In the genomic region with DNA sequence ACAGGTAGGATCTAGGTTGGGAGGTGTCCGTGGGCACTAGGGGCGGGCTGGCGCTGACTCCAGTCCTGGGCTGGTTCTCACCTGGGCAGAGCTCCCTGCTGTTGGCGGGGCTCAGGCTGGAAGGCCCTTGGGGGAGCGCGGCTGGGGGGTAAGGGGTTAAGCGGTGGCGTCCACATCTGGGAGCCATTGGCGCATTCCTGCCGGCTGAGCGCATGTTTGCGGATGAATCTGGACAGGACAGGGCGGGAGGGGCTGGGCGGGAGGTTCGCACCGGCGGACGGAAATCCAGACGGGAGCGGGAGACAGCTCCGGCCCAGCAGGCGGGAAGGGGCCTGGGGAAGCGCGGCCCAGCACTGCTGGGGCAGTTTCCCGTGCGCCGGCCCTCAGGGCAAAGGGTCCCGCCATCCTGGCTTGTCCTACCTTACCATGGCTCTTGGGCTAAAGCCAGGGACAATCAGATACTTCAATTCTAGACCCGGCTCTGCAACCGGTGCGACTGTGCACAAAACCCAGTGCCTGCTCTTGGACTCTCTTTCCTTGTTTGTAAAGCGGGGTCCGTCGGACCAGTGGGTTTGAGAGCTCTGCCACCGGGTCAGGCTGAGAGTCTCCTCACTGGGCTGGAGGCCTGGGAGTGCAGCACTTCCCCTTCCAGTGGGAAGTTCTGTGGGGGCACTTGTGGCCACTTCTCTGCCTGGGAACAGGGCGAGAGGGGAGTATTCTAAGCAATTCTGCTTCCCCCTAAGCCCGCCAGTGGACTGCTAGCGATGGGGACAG, we compare ENCODE assay signal across 8 cellular contexts. TPM values are rescaled to one million over a fixed set of nuclear protein-coding genes. Genes with fewer than 3 reads are reported as not detected.
A peak's percentile ranks its signal among the peaks of the same experiment; 100 is the strongest.
DNase-seq lines count a peak whose midpoint lies in the region; ATAC-seq and TF ChIP-seq lines count a peak whose summit lies in the region.

No MANE protein-coding gene starts in this region.

- no peak overlapping the region for H3K27ac ChIP-seq in neural progenitor cell

- no peak for TF ChIP-seq CTCF in fibroblast of villous mesenchyme (IDR thresholded peaks at IDR 0.05; ENCODE audit: insufficient read depth, low read depth, low read length)
- peak; percentile 13 for TF ChIP-seq CTCF in neural progenitor cell (IDR thresholded peaks at IDR 0.05)

- peaks cover 2% of the 10 kb centered on the region for H3K27me3 Mint-ChIP-seq in activated CD4-positive, alpha-beta T cell treated with anti-CD3 and anti-CD28 coated beads, Interleukin-2, amount 10 ng/mL, durations not matched to agents 24 days and 14 days
- peaks cover 7% of the 10 kb centered on the region for H3K27me3 Mint-ChIP-seq in neural progenitor cell (ENCODE audit: insufficient read depth, low read depth)

- no peak overlapping the region for H3K9ac ChIP-seq in neural progenitor cell

- H3K27ac Mint-ChIP-seq in activated CD4-positive, alpha-beta T cell treated with anti-CD3 and anti-CD28 coated beads, Interleukin-2, amount 10 ng/mL, durations not matched to agents 24 days and 14 days, result peak overlapping the region; percentile 98
- H3K27ac Mint-ChIP-seq in neural progenitor cell, result no peak overlapping the region

- peak overlapping the region; percentile 66 for H2AFZ ChIP-seq in neural progenitor cell (replicated peaks)

- H3K4me2 ChIP-seq in neural progenitor cell, result peak overlapping the region; percentile 91

- H3K4me3 ChIP-seq in fibroblast of villous mesenchyme (ENCODE audit: low read depth, low read length) (peak overlapping the region; percentile 43), neural progenitor cell (peak overlapping the region; percentile 73)

- H3K4me3 Mint-ChIP-seq in activated CD4-positive, alpha-beta T cell treated with anti-CD3 and anti-CD28 coated beads, Interleukin-2, amount 10 ng/mL, durations not matched to agents 24 days and 14 days, result peak overlapping the region; percentile 97
- peak overlapping the region; percentile 91 for H3K4me3 Mint-ChIP-seq in neural progenitor cell

- H3K4me1 ChIP-seq in neural progenitor cell, result peaks cover 46% of the 10 kb centered on the region

- peaks cover 21% of the 10 kb centered on the region for H3K79me2 ChIP-seq in neural progenitor cell (ENCODE audit: low read depth)

- ATAC-seq in esophagus mucosa (no peak), HG03045 (IDR thresholded peaks at IDR 0.05; ENCODE audit: unreplicated experiment) (no peak)

- H3K27me3 ChIP-seq in neural progenitor cell, result peaks cover 31% of the 10 kb centered on the region

- peaks cover 40% of the 10 kb centered on the region for H4K20me1 ChIP-seq in neural progenitor cell (ENCODE audit: low read depth)

- peaks cover 23% of the 10 kb centered on the region for H3F3A ChIP-seq in neural progenitor cell (ENCODE audit: low read depth)

- H3K9me3 Mint-ChIP-seq in activated CD4-positive, alpha-beta T cell treated with anti-CD3 and anti-CD28 coated beads, Interleukin-2, amount 10 ng/mL, durations not matched to agents 24 days and 14 days, result no peaks in the 10 kb centered on the region
- no peaks in the 10 kb centered on the region for H3K9me3 Mint-ChIP-seq in neural progenitor cell

- H3K4me1 Mint-ChIP-seq in activated CD4-positive, alpha-beta T cell treated with anti-CD3 and anti-CD28 coated beads, Interleukin-2, amount 10 ng/mL, durations not matched to agents 24 days and 14 days, result peaks cover 70% of the 10 kb centered on the region
- H3K4me1 Mint-ChIP-seq in neural progenitor cell, result peaks cover 58% of the 10 kb centered on the region

- intact Hi-C loops in activated CD4-positive, alpha-beta T cell treated with anti-CD3 and anti-CD28 coated beads, Interleukin-2, amount 10 ng/mL, durations not matched to agents 24 days and 14 days (cut with micrococcal nuclease), result no loop called here

- H3K9me3 ChIP-seq in neural progenitor cell (ENCODE audit: low read depth), result no peaks in the 10 kb centered on the region

- H3K36me3 ChIP-seq in neural progenitor cell, result no peaks in the 10 kb centered on the region

- DNase-seq in activated CD4-positive, alpha-beta T cell treated with anti-CD3 and anti-CD28 coated beads, Interleukin-2, amount 10 ng/mL, durations not matched to agents 24 days and 14 days, result no peak
- no peak for DNase-seq in activated CD4-positive, alpha-beta T cell treated with anti-CD3 and anti-CD28 coated beads for 4 hours
- DNase-seq in SW480 (ENCODE audit: low spot score), result peak; percentile 72
- peak; percentile 83 for DNase-seq in fibroblast of villous mesenchyme (ENCODE audit: low read depth)
- DNase-seq in neural progenitor cell (ENCODE audit: low spot score), result peak; percentile 85
- no peak for DNase-seq in activated T-cell treated with anti-CD3 and anti-CD28 coated beads, Interleukin-2, amount 50 U/mL, for 1 hour

- H3K36me3 Mint-ChIP-seq in activated CD4-positive, alpha-beta T cell treated with anti-CD3 and anti-CD28 coated beads, Interleukin-2, amount 10 ng/mL, durations not matched to agents 24 days and 14 days (ENCODE audit: low read depth), result peaks cover 3% of the 10 kb centered on the region
- H3K36me3 Mint-ChIP-seq in neural progenitor cell, result no peaks in the 10 kb centered on the region

RNA-seq across cellular contexts. Expression of a gene that starts 7.8 kb away (rescaled TPM):
- total RNA-seq in activated CD4-positive, alpha-beta T cell treated with anti-CD3 and anti-CD28 coated beads, Interleukin-2, amount 10 ng/mL, durations not matched to agents 24 days and 14 days, result 24.0 and 26.2 TPM in 2 replicates
- total RNA-seq in fibroblast of villous mesenchyme, result 20.3 and 23.5 TPM in 2 replicates
- 9.0 and 9.4 TPM in 2 replicates for total RNA-seq in neural progenitor cell (ENCODE audit: low replicate concordance)
- total RNA-seq in esophagus mucosa, result 8.2 TPM

RNA-seq across cellular contexts. Expression of a gene that starts 29.1 kb away (rescaled TPM):
- total RNA-seq in activated CD4-positive, alpha-beta T cell treated with anti-CD3 and anti-CD28 coated beads, Interleukin-2, amount 10 ng/mL, durations not matched to agents 24 days and 14 days, result 139 and 142 TPM in 2 replicates
- total RNA-seq in fibroblast of villous mesenchyme (19.0 and 28.5 TPM in 2 replicates), neural progenitor cell (ENCODE audit: low replicate concordance) (54.6 and 65.3 TPM in 2 replicates), esophagus mucosa (12.8 TPM)

RNA-seq across cellular contexts. Expression of a gene that starts 47.8 kb away (rescaled TPM):
- 0.23 and 0.38 TPM in 2 replicates for total RNA-seq in activated CD4-positive, alpha-beta T cell treated with anti-CD3 and anti-CD28 coated beads, Interleukin-2, amount 10 ng/mL, durations not matched to agents 24 days and 14 days
- 2.2 and 2.9 TPM in 2 replicates for total RNA-seq in fibroblast of villous mesenchyme
- not detected in 2 replicates for total RNA-seq in neural progenitor cell (ENCODE audit: low replicate concordance)
- 0.28 TPM for total RNA-seq in esophagus mucosa

Comparison
In these comparisons a context has a peak if more than half of its experiments do, and no peak if none do; other contexts are left out.
1. DNase-seq: peak in SW480 (single experiment), fibroblast of villous mesenchyme (single experiment) and neural progenitor cell (single experiment); none in activated CD4-positive, alpha-beta T cell treated with anti-CD3 and anti-CD28 coated beads, Interleukin-2, amount 10 ng/mL, durations not matched to agents 24 days and 14 days (single experiment), activated CD4-positive, alpha-beta T cell treated with anti-CD3 and anti-CD28 coated beads for 4 hours (0 of 2) and activated T-cell treated with anti-CD3 and anti-CD28 coated beads, Interleukin-2, amount 50 U/mL, for 1 hour (single experiment).